ENCODE assay signal across 1 cellular context in the genomic region with DNA sequence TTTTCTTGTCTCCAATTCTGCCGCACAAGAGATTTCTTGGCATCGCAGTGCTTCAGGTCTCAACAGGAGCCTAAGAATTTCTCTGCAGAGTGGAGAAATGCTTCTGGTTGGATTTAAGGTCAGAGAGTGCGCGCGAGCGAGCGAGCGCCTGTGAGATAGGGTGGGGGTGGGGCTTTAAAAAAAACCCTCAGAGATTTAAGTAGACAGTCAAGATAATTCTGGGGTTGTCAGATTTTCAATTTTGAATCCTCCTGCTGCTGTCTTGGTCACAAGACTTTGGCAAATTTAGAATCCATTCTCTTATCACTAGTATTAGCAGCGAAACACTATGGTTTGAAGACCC.
TF ChIP-seq lines count a peak whose summit lies in the region.

No MANE protein-coding gene starts in this region.

TF ChIP-seq in IMR-90, 13 proteins besides CTCF, POLR2A, EP300 and RAD21 (continued from another document):
- TF ChIP-seq CHD1 (IDR thresholded peaks at IDR 0.05; ENCODE audit: low read depth, low read length) (no peak), FOS (IDR thresholded peaks at IDR 0.05; ENCODE audit: low read depth, low read length) (no peak), RFX5 (IDR thresholded peaks at IDR 0.05; ENCODE audit: low read depth, low read length) (no peak), CEBPB (IDR thresholded peaks at IDR 0.05; ENCODE audit: low read depth, low read length) (no peak), SMC3 (IDR thresholded peaks at IDR 0.05; ENCODE audit: low read depth, low read length) (no peak)
